In genomic region chr10:29392376-29393021, GRCh38 we compare ENCODE assay signal across 8 cellular contexts.
DNase-seq lines count a peak whose midpoint lies in the region; ATAC-seq, FAIRE-seq and TF ChIP-seq lines count a peak whose summit lies in the region.

No MANE protein-coding gene starts in this region.

- H3K27me3 ChIP-seq in colonic mucosa (no peaks in the 10 kb centered on the region), lower lobe of right lung (ENCODE audit: low read depth) (no peaks in the 10 kb centered on the region)

- POLR2A ChIA-PET in AG04449 (lab: Yijun Ruan, JAX), result no interaction called here

- intact Hi-C loops in colonic mucosa (cut with DNase I), result no loop called here
- intact Hi-C loops in lower lobe of right lung (cut with DNase I), result no loop called here

- H3K36me3 ChIP-seq in colonic mucosa, result no peaks in the 10 kb centered on the region
- H3K36me3 ChIP-seq in lower lobe of right lung, result no peaks in the 10 kb centered on the region

- H3K4me1 ChIP-seq in colonic mucosa (no peaks in the 10 kb centered on the region), lower lobe of right lung (no peaks in the 10 kb centered on the region)

- no peak overlapping the region for H3K4me3 ChIP-seq in AG04449 (ENCODE audit: low read depth, low read length)
- no peak overlapping the region for H3K4me3 ChIP-seq in colonic mucosa
- no peak overlapping the region for H3K4me3 ChIP-seq in lower lobe of right lung

- no peaks in the 10 kb centered on the region for H3K9me3 ChIP-seq in colonic mucosa
- H3K9me3 ChIP-seq in lower lobe of right lung, result no peaks in the 10 kb centered on the region

- peak; percentile 31 for FAIRE-seq in RCC 7860 (lab: Jason Lieb, UNC)

- no peak overlapping the region for H3K9ac ChIP-seq in colonic mucosa (ENCODE audit: low read depth in 2 of 2, low read length in 2 of 2)

- peak; percentile 65 for TF ChIP-seq CTCF in AG04449 (IDR thresholded peaks at IDR 0.05; ENCODE audit: insufficient read depth, low read length, missing control alignments)
- TF ChIP-seq CTCF in colonic mucosa (IDR thresholded peaks at IDR 0.05), result peak; percentile 70
- peak; percentile 77 for TF ChIP-seq CTCF in lower lobe of right lung (IDR thresholded peaks at IDR 0.05)

- ATAC-seq in HG03342 (IDR thresholded peaks at IDR 0.05; ENCODE audit: unreplicated experiment) (peak; percentile 69), lower lobe of right lung (peak in 1 of 2 donors; percentile 68), GM21423 (IDR thresholded peaks at IDR 0.05; ENCODE audit: unreplicated experiment) (no peak), HG03097 (IDR thresholded peaks at IDR 0.05; ENCODE audit: low FRiP score, unreplicated experiment) (no peak)

- H3K27ac ChIP-seq in colonic mucosa, result no peak overlapping the region
- H3K27ac ChIP-seq in lower lobe of right lung, result no peak overlapping the region

- DNase-seq in AG04449 (ENCODE audit: low read depth, low spot score), result no peak
- DNase-seq in GM03348 (ENCODE audit: low spot score), result peak; percentile 69
- DNase-seq in RCC 7860 (ENCODE audit: low spot score), result peak; percentile 47
- peak; percentile 31 for DNase-seq in colonic mucosa
- no peak for DNase-seq in lower lobe of right lung

- CTCF ChIA-PET in AG04449 (lab: Yijun Ruan, JAX), result interaction anchor here (0.6 to 7.2 kb wide), 36 partner anchors 8 to 764 kb away, joined by 3 to 76 read pairs (median 5); no protein-coding TSS in a partner anchor

Comparison
In these comparisons a context has a peak if more than half of its experiments do, and no peak if none do; other contexts are left out.
1. DNase-seq: peak in GM03348 (single experiment), RCC 7860 (single experiment) and colonic mucosa (single experiment); none in AG04449 (single experiment) and lower lobe of right lung (single experiment).
2. Peak in every context shown above with its lines, with median percentiles within 50 percentile points of each other: CTCF ChIP-seq.